Comparison of ENCODE assay signal across 26 cellular contexts in the genomic region with DNA sequence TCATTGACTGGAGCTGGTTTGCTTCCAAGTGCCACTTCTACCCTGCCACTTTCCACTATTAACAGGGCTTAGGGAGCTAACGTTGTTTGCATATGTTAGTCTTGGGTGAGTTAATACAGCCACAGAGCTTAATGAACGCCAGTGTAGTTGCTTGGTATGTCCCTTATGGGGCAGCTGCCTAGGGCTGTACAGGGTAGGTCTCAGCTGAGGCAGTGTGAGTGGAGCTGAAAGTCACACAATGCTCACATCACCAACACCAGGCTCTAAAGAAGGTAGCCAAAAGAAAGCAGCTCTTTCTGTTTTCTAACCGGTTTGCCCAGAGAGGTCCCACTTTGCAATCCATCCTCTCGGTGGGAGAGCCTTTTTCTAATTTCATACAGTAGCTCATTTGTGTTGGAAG.
DNase-seq lines count a peak whose midpoint lies in the region; ATAC-seq and TF ChIP-seq lines count a peak whose summit lies in the region.
"Had no signal": no experiment of that assay in that cellular context is flagged by ENCODE, and none has a peak within 500 bp of the region (broad histone marks: within the 10 kb centered on the region; RNA-seq: fewer than 3 reads in every experiment).

No MANE protein-coding gene starts in this region.

- H3K79me1 ChIP-seq in mesendoderm (ENCODE audit: low read length) = no peaks in the 10 kb centered on the region

- peaks cover under 1% of the 10 kb centered on the region for H3K27me3 Mint-ChIP-seq in brain
- no peaks in the 10 kb centered on the region for H3K27me3 Mint-ChIP-seq in activated T-helper 2 cell treated with anti-CD3 and anti-CD28 coated beads, Interferon-gamma antibody, Interleukin-2, Interleukin-4, amounts not matched to agents 10 μg/mL and 5 μg/mL and 100 μg/mL, durations not matched to agents 14 hours and 24 hours and 36 hours (ENCODE audit: low read depth)
- H3K27me3 Mint-ChIP-seq: activated CD4-positive, alpha-beta memory T cell treated with anti-CD3 and anti-CD28 coated beads, Interleukin-2, amount 10 ng/mL, durations not matched to agents 7 days and 5 days; activated T-helper 17 cell treated with anti-CD3 and anti-CD28 coated beads, Interleukin-2, amount 50 U/mL, for 72 hours; central memory CD8-positive, alpha-beta T cell; naive thymus-derived CD8-positive, alpha-beta T cell had no signal

- H3K18ac ChIP-seq in mesendoderm (ENCODE audit: low read length) = no peak overlapping the region

- H3K23ac ChIP-seq in mesendoderm (ENCODE audit: low read length) = peak overlapping the region; percentile 74

- H4K5ac ChIP-seq in mesendoderm (ENCODE audit: low read length) = no peak overlapping the region

- no CpG with 5 or more reads among the region's 4 CpGs for WGBS in mesendoderm (ENCODE audit: extremely low coverage, insufficient coverage, low lambda C conversion rate)

- TF ChIP-seq CTCF in left ventricle myocardium inferior (IDR thresholded peaks at IDR 0.05; ENCODE audit: borderline replicate concordance) = no peak
- TF ChIP-seq CTCF in brain (conservative IDR thresholded peaks at IDR 0.05) = no peak

- H3K36me3 ChIP-seq in left ventricle myocardium inferior = no peaks in the 10 kb centered on the region
- no peaks in the 10 kb centered on the region for H3K36me3 ChIP-seq in mesendoderm (ENCODE audit: control insufficient read depth, insufficient read depth, low read length)
- H3K36me3 ChIP-seq: prostate gland had no signal

- H3K4me3 ChIP-seq in left ventricle myocardium inferior = no peak overlapping the region
- H3K4me3 ChIP-seq in mesendoderm (ENCODE audit: low read length) = no peak overlapping the region
- H3K4me3 ChIP-seq: prostate gland had no signal

- no peak overlapping the region for H2BK15ac ChIP-seq in mesendoderm (replicated peaks; ENCODE audit: low read depth)

- H2BK120ac ChIP-seq in mesendoderm (ENCODE audit: low read depth, low read length) = no peak overlapping the region

- H3K9me3 ChIP-seq in left ventricle myocardium inferior (replicated peaks) = no peaks in the 10 kb centered on the region
- H3K9me3 ChIP-seq: prostate gland had no signal

- H3K4me1 ChIP-seq in left ventricle myocardium inferior (peaks cover 67% of the 10 kb centered on the region), mesendoderm (ENCODE audit: control insufficient read depth, low read depth, low read length) (peaks cover 2% of the 10 kb centered on the region)

- H3K4me3 Mint-ChIP-seq in brain = peak overlapping the region in 1 of 5 experiments; percentile 10
- H3K4me3 Mint-ChIP-seq in activated T-helper 2 cell treated with anti-CD3 and anti-CD28 coated beads, Interferon-gamma antibody, Interleukin-2, Interleukin-4, amounts not matched to agents 10 μg/mL and 5 μg/mL and 100 μg/mL, durations not matched to agents 14 hours and 24 hours and 36 hours (ENCODE audit: low read depth) = no peak overlapping the region
- H3K4me3 Mint-ChIP-seq: activated CD4-positive, alpha-beta memory T cell treated with anti-CD3 and anti-CD28 coated beads, Interleukin-2, amount 10 ng/mL, durations not matched to agents 7 days and 5 days; activated T-helper 17 cell treated with anti-CD3 and anti-CD28 coated beads, Interleukin-2, amount 50 U/mL, for 72 hours; CD14-positive monocyte; central memory CD8-positive, alpha-beta T cell; endodermal cell; naive thymus-derived CD8-positive, alpha-beta T cell had no signal

- H3K27me3 ChIP-seq in left ventricle myocardium inferior (ENCODE audit: low read depth) (no peaks in the 10 kb centered on the region), mesendoderm (ENCODE audit: insufficient read depth, low read length, poor library complexity) (no peaks in the 10 kb centered on the region)

- H3K4ac ChIP-seq in mesendoderm (ENCODE audit: low read depth, low read length) = no peak overlapping the region

- H3K27ac ChIP-seq in left ventricle myocardium inferior (replicated peaks) (peak overlapping the region; percentile 73), mesendoderm (ENCODE audit: low read depth, low read length) (no peak overlapping the region)

- no peak overlapping the region for H2BK5ac ChIP-seq in mesendoderm (ENCODE audit: low read length)

- DNase-seq in left ventricle myocardium inferior (no peak), cardiac septum (ENCODE audit: low spot score) (no peak), mesendoderm (no peak)
- no peak for DNase-seq in activated naive CD4-positive, alpha-beta T cell treated with Interleukin-2 at 50 U/mL for 16 hours
- no peak for DNase-seq in activated T-helper 2 cell treated with anti-CD3 and anti-CD28 coated beads, Interferon-gamma antibody, Interleukin-2, Interleukin-4, amounts not matched to agents 10 μg/mL and 5 μg/mL and 100 μg/mL, durations not matched to agents 14 hours and 24 hours and 36 hours (ENCODE audit: low spot score)
- DNase-seq: activated CD4-positive, alpha-beta memory T cell treated with anti-CD3 and anti-CD28 coated beads, Interleukin-2, amount 10 ng/mL, durations not matched to agents 7 days and 5 days; dermis blood vessel endothelial cell; endodermal cell; glutamatergic neuron; HCEC 1CT; naive thymus-derived CD8-positive, alpha-beta T cell; NCI-H1105; NCI-H1930; NCI-H226; NCI-H69; occipital lobe; SIG-M5; stimulated activated CD4-positive, alpha-beta T cell treated with anti-CD3 and anti-CD28 coated beads, Interleukin-4, amount 100 ng/mL, for 4 hours had no signal

- intact Hi-C loops in left ventricle myocardium inferior (cut with micrococcal nuclease) = no loop called here
- intact Hi-C loops in cardiac septum (cut with DNase I) = no loop called here
- intact Hi-C loops in activated T-helper 2 cell treated with anti-CD3 and anti-CD28 coated beads, Interferon-gamma antibody, Interleukin-2, Interleukin-4, amounts not matched to agents 10 μg/mL and 5 μg/mL and 100 μg/mL, durations not matched to agents 14 hours and 24 hours and 36 hours (cut with micrococcal nuclease) = no loop called here

- no peak overlapping the region for H3K56ac ChIP-seq in mesendoderm (ENCODE audit: low read length)

- no peak overlapping the region for H3K4me2 ChIP-seq in mesendoderm (ENCODE audit: low read length)

- H3K36me3 Mint-ChIP-seq in brain = no peaks in the 10 kb centered on the region
- H3K36me3 Mint-ChIP-seq in activated T-helper 2 cell treated with anti-CD3 and anti-CD28 coated beads, Interferon-gamma antibody, Interleukin-2, Interleukin-4, amounts not matched to agents 10 μg/mL and 5 μg/mL and 100 μg/mL, durations not matched to agents 14 hours and 24 hours and 36 hours (ENCODE audit: low read depth) = no peaks in the 10 kb centered on the region

- H3K9ac ChIP-seq in mesendoderm (ENCODE audit: low read length) = no peak overlapping the region

- peaks cover 57% of the 10 kb centered on the region for H3K4me1 Mint-ChIP-seq in brain
- peaks cover 8% of the 10 kb centered on the region for H3K4me1 Mint-ChIP-seq in activated T-helper 2 cell treated with anti-CD3 and anti-CD28 coated beads, Interferon-gamma antibody, Interleukin-2, Interleukin-4, amounts not matched to agents 10 μg/mL and 5 μg/mL and 100 μg/mL, durations not matched to agents 14 hours and 24 hours and 36 hours (ENCODE audit: low read depth)
- H3K4me1 Mint-ChIP-seq: central memory CD8-positive, alpha-beta T cell had no signal

- no peaks in the 10 kb centered on the region for H3K79me2 ChIP-seq in mesendoderm (ENCODE audit: control insufficient read depth, insufficient read depth, low read length)

- H4K8ac ChIP-seq in mesendoderm (ENCODE audit: low read depth, low read length) = no peak overlapping the region

- no peaks in the 10 kb centered on the region for H3K9me3 Mint-ChIP-seq in brain
- H3K9me3 Mint-ChIP-seq in activated T-helper 2 cell treated with anti-CD3 and anti-CD28 coated beads, Interferon-gamma antibody, Interleukin-2, Interleukin-4, amounts not matched to agents 10 μg/mL and 5 μg/mL and 100 μg/mL, durations not matched to agents 14 hours and 24 hours and 36 hours = no peaks in the 10 kb centered on the region
- H3K9me3 Mint-ChIP-seq: activated CD4-positive, alpha-beta memory T cell treated with anti-CD3 and anti-CD28 coated beads, Interleukin-2, amount 10 ng/mL, durations not matched to agents 7 days and 5 days; activated naive CD4-positive, alpha-beta T cell treated with anti-CD3 and anti-CD28 coated beads, Interleukin-2, amount 50 U/mL, for 72 hours; activated T-helper 17 cell treated with anti-CD3 and anti-CD28 coated beads, Interleukin-2, amount 50 U/mL, for 72 hours; CD14-positive monocyte; central memory CD8-positive, alpha-beta T cell; endodermal cell; naive thymus-derived CD8-positive, alpha-beta T cell had no signal

- H3K27ac Mint-ChIP-seq in brain = peak overlapping the region in 4 of 5 experiments; percentile 3 to 64 (median 40)
- no peak overlapping the region for H3K27ac Mint-ChIP-seq in activated T-helper 2 cell treated with anti-CD3 and anti-CD28 coated beads, Interferon-gamma antibody, Interleukin-2, Interleukin-4, amounts not matched to agents 10 μg/mL and 5 μg/mL and 100 μg/mL, durations not matched to agents 14 hours and 24 hours and 36 hours
- H3K27ac Mint-ChIP-seq: activated CD4-positive, alpha-beta memory T cell treated with anti-CD3 and anti-CD28 coated beads, Interleukin-2, amount 10 ng/mL, durations not matched to agents 7 days and 5 days; activated naive CD4-positive, alpha-beta T cell treated with anti-CD3 and anti-CD28 coated beads, Interleukin-2, amount 50 U/mL, for 72 hours; activated T-helper 17 cell treated with anti-CD3 and anti-CD28 coated beads, Interleukin-2, amount 50 U/mL, for 72 hours; endodermal cell had no signal

- no peak overlapping the region for H2AK5ac ChIP-seq in mesendoderm (ENCODE audit: low read length)

- ATAC-seq in HG03097 (IDR thresholded peaks at IDR 0.05; ENCODE audit: low FRiP score, unreplicated experiment) = no peak
- no peak for ATAC-seq in GM18858 (IDR thresholded peaks at IDR 0.05; ENCODE audit: unreplicated experiment)
- ATAC-seq: activated naive CD4-positive, alpha-beta T cell treated with anti-CD3 and anti-CD28 coated beads, Interleukin-2, amount 50 U/mL, for 72 hours; activated T-helper 17 cell treated with anti-CD3 and anti-CD28 coated beads, Interleukin-2, amount 50 U/mL, for 72 hours; naive thymus-derived CD8-positive, alpha-beta T cell had no signal
